Comparison of ENCODE assay signal across 1 cellular context in genomic region chr19:47309038-47309437, GRCh38.
TF ChIP-seq lines count a peak whose summit lies in the region.

No MANE protein-coding gene starts in this region.

TF ChIP-seq in SK-N-SH, 30 proteins besides CTCF, POLR2A, EP300 and RAD21 (continued from another document):
- TF ChIP-seq RFX5 (IDR thresholded peaks at IDR 0.05; ENCODE audit: low read length) (no peak), IRF3 (IDR thresholded peaks at IDR 0.05; ENCODE audit: low read depth, low read length) (no peak), RXRA (IDR thresholded peaks at IDR 0.05; ENCODE audit: borderline replicate concordance, low read depth) (no peak), FOXJ3 (CRISPR knock-in tag; IDR thresholded peaks at IDR 0.05) (no peak), PBX3 (IDR thresholded peaks at IDR 0.05) (no peak), USF2 (IDR thresholded peaks at IDR 0.05; ENCODE audit: borderline replicate concordance, low read depth, low read length) (no peak), FOXM1 (IDR thresholded peaks at IDR 0.05; ENCODE audit: low read depth) (no peak), TAF1 (IDR thresholded peaks at IDR 0.05; ENCODE audit: borderline replicate concordance, low read depth, low read length) (no peak), TCF12 (IDR thresholded peaks at IDR 0.05) (no peak), NRF1 (IDR thresholded peaks at IDR 0.05; ENCODE audit: low read depth, low read length) (no peak), YY1 (IDR thresholded peaks at IDR 0.05; ENCODE audit: low read depth) (no peak), NFIC (IDR thresholded peaks at IDR 0.05; ENCODE audit: borderline replicate concordance) (no peak), USF1 (IDR thresholded peaks at IDR 0.05; ENCODE audit: borderline replicate concordance, low read depth) (no peak), MEF2A (IDR thresholded peaks at IDR 0.05; ENCODE audit: borderline replicate concordance, low read depth) (no peak)
